ENCODE assay signal across 22 cellular contexts in genomic region chr6:136660727-136661126, GRCh38.
DNase-seq lines count a peak whose midpoint lies in the region; ATAC-seq, FAIRE-seq and TF ChIP-seq lines count a peak whose summit lies in the region.
"Had no signal": no experiment of that assay in that cellular context is flagged by ENCODE, and none has a peak within 500 bp of the region (broad histone marks: within the 10 kb centered on the region; RNA-seq: fewer than 3 reads in every experiment).

No MANE protein-coding gene starts in this region.

- POLR2A ChIA-PET in HEK293 (lab: Yijun Ruan, JAX) = no interaction called here

- H3K9me3 ChIP-seq in HEK293 (ENCODE audit: control insufficient read depth, insufficient read depth, low read depth, low read length) = no peaks in the 10 kb centered on the region
- H3K9me3 ChIP-seq: A549; BLaER1 treated with 17β-estradiol and CSF1 and Interleukin-3, amounts not matched to agents 10 nM and 100 nM; Caco-2 had no signal

- peaks cover under 1% of the 10 kb centered on the region; the same call in 1 of the 2 replicates for H3K4me1 ChIP-seq in HEK293 (ENCODE audit: control insufficient read depth, insufficient read depth, low read length)
- H3K4me1 ChIP-seq: A549 had no signal

- in situ Hi-C loops in GM13976 (cut with MboI; ENCODE audit: low sequenced_read_pairs, unreplicated experiment) = no loop called here

- no peaks in the 10 kb centered on the region; a peak in 1 of 3 replicates for H3K36me3 ChIP-seq in HEK293 (ENCODE audit: control insufficient read depth in 2 of 2, insufficient read depth in 1 of 2, low read length in 2 of 2)

- CTCF ChIA-PET in HEK293 (lab: Yijun Ruan, JAX) = interaction anchor here (0.7 to 1.4 kb wide), 2 partner anchors 73 to 132 kb away, joined by 4 to 6 read pairs; partner anchors contain the start of gene MAP3K5

- no peak for ATAC-seq in GM19023 (IDR thresholded peaks at IDR 0.05; ENCODE audit: unreplicated experiment)
- ATAC-seq: A549; CD8-positive, alpha-beta T cell had no signal

- no peak overlapping the region for H3K27ac ChIP-seq in HEK293 (ENCODE audit: extremely low read depth, low read depth, low read length)
- H3K27ac ChIP-seq: 22Rv1; A549; BLaER1 treated with 17β-estradiol and CSF1 and Interleukin-3, amounts not matched to agents 10 nM and 100 nM; C4-2B had no signal

- no peak overlapping the region for H3K4me3 ChIP-seq in HEK293 (ENCODE audit: low read depth, low read length)
- H3K4me3 ChIP-seq: A549; BLaER1 treated with 17β-estradiol and CSF1 and Interleukin-3, amounts not matched to agents 10 nM and 100 nM had no signal

- FAIRE-seq in endometrium (lab: Jason Lieb, UNC) (peak; percentile 66), islet of Langerhans (lab: Jason Lieb, UNC) (peak; percentile 65)
- FAIRE-seq: A549, D721Med, G401.6, GM12891, GM18507, GM19239 had no signal

- DNase-seq in GM13976 (ENCODE audit: low spot score) = no peak
- no peak for DNase-seq in activated naive CD4-positive, alpha-beta T cell treated with Interleukin-2 at 50 U/mL for 16 hours
- DNase-seq: AML-193; Caco-2; Calu3; CD4-positive, alpha-beta T cell; CD8-positive, alpha-beta T cell; DMS79 treated with DMSO at 0.1 percent for 48 hours; GF-D8 had no signal

- no peak for TF ChIP-seq CTCF in HEK293 (tag by site-specific recombination; IDR thresholded peaks at IDR 0.05)
- TF ChIP-seq CTCF in GM13976 (IDR thresholded peaks at IDR 0.05; ENCODE audit: borderline replicate concordance, control extremely low read depth, extremely low read depth, insufficient read depth, missing control alignments) = no peak

TF ChIP-seq in HEK293, 187 proteins besides CTCF, POLR2A, EP300 and RAD21:
- TF ChIP-seq PRDM6 (tag by site-specific recombination; IDR thresholded peaks at IDR 0.05) (0 out of 2 replicates have a peak, but pooled peaks have one; percentile 11), ZNF19 (tag by site-specific recombination; IDR thresholded peaks at IDR 0.05; ENCODE audit: low read depth) (no peak)
